ENCODE assay signal across 1 cellular context in the genomic region with DNA sequence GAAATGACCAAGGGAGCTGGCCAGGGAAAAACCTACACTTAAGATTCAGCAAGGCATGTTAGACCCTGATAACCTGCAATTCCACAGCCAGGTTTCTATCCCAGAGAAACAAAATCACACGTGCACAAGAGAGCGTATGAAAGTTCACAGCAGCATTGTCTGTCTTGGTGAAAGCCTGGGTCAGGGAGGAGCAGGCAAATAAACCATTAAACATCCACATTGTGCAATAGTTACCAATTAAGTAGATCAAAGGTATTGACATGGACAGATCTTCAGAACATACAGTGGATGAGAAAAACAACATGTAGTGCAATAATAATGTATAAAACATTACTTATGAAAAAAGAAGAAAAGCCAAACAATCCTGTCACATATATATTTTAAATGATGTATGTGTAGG.
A peak's percentile ranks its signal among the peaks of the same experiment; 100 is the strongest.
TF ChIP-seq lines count a peak whose summit lies in the region.

No MANE protein-coding gene starts in this region.

TF ChIP-seq in HepG2, 621 proteins besides CTCF, POLR2A, EP300 and RAD21 (continued from another document and continues in another):
- no peak for TF ChIP-seq ZNF772 (CRISPR knock-in tag; IDR thresholded peaks at IDR 0.05)
- TF ChIP-seq GFI1 (CRISPR knock-in tag; IDR thresholded peaks at IDR 0.05; ENCODE audit: borderline replicate concordance), result no peak
- TF ChIP-seq PRMT3 (CRISPR knock-in tag; IDR thresholded peaks at IDR 0.05; ENCODE audit: borderline replicate concordance, low read depth), result no peak
- TF ChIP-seq ZNF773 (CRISPR knock-in tag; IDR thresholded peaks at IDR 0.05; ENCODE audit: borderline replicate concordance), result no peak
- TF ChIP-seq ZSCAN12 (CRISPR knock-in tag; IDR thresholded peaks at IDR 0.05), result no peak
- TF ChIP-seq, protein P1, sequence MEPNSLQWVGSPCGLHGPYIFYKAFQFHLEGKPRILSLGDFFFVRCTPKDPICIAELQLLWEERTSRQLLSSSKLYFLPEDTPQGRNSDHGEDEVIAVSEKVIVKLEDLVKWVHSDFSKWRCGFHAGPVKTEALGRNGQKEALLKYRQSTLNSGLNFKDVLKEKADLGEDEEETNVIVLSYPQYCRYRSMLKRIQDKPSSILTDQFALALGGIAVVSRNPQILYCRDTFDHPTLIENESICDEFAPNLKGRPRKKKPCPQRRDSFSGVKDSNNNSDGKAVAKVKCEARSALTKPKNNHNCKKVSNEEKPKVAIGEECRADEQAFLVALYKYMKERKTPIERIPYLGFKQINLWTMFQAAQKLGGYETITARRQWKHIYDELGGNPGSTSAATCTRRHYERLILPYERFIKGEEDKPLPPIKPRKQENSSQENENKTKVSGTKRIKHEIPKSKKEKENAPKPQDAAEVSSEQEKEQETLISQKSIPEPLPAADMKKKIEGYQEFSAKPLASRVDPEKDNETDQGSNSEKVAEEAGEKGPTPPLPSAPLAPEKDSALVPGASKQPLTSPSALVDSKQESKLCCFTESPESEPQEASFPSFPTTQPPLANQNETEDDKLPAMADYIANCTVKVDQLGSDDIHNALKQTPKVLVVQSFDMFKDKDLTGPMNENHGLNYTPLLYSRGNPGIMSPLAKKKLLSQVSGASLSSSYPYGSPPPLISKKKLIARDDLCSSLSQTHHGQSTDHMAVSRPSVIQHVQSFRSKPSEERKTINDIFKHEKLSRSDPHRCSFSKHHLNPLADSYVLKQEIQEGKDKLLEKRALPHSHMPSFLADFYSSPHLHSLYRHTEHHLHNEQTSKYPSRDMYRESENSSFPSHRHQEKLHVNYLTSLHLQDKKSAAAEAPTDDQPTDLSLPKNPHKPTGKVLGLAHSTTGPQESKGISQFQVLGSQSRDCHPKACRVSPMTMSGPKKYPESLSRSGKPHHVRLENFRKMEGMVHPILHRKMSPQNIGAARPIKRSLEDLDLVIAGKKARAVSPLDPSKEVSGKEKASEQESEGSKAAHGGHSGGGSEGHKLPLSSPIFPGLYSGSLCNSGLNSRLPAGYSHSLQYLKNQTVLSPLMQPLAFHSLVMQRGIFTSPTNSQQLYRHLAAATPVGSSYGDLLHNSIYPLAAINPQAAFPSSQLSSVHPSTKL (CRISPR knock-in tag; IDR thresholded peaks at IDR 0.05), result peak; percentile 85
- TF ChIP-seq, protein P2, sequence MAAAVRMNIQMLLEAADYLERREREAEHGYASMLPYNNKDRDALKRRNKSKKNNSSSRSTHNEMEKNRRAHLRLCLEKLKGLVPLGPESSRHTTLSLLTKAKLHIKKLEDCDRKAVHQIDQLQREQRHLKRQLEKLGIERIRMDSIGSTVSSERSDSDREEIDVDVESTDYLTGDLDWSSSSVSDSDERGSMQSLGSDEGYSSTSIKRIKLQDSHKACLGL (CRISPR knock-in tag; IDR thresholded peaks at IDR 0.05), result no peak
- TF ChIP-seq ZNF101 (CRISPR knock-in tag; IDR thresholded peaks at IDR 0.05; ENCODE audit: borderline replicate concordance, low read depth), result no peak
- no peak for TF ChIP-seq NFIB (CRISPR knock-in tag; IDR thresholded peaks at IDR 0.05; ENCODE audit: borderline replicate concordance)
- TF ChIP-seq ZNF432 (CRISPR knock-in tag; IDR thresholded peaks at IDR 0.05; ENCODE audit: borderline replicate concordance), result no peak
- TF ChIP-seq FOXM1 (CRISPR knock-in tag; IDR thresholded peaks at IDR 0.05), result no peak
- no peak for TF ChIP-seq REST (IDR thresholded peaks at IDR 0.05; ENCODE audit: borderline replicate concordance in 1 of 2, low read depth in 1 of 2, low read length in 2 of 2)
- TF ChIP-seq, protein P3, sequence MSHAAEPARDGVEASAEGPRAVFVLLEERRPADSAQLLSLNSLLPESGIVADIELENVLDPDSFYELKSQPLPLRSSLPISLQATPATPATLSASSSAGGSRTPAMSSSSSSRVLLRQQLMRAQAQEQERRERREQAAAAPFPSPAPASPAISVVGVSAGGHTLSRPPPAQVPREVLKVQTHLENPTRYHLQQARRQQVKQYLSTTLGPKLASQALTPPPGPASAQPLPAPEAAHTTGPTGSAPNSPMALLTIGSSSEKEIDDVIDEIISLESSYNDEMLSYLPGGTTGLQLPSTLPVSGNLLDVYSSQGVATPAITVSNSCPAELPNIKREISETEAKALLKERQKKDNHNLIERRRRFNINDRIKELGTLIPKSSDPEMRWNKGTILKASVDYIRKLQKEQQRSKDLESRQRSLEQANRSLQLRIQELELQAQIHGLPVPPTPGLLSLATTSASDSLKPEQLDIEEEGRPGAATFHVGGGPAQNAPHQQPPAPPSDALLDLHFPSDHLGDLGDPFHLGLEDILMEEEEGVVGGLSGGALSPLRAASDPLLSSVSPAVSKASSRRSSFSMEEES (CRISPR knock-in tag; IDR thresholded peaks at IDR 0.05), result 0 out of 2 replicates have a peak, but pooled peaks have one; percentile 13
- no peak for TF ChIP-seq ZNF501 (CRISPR knock-in tag; IDR thresholded peaks at IDR 0.05)
- TF ChIP-seq, protein P4, sequence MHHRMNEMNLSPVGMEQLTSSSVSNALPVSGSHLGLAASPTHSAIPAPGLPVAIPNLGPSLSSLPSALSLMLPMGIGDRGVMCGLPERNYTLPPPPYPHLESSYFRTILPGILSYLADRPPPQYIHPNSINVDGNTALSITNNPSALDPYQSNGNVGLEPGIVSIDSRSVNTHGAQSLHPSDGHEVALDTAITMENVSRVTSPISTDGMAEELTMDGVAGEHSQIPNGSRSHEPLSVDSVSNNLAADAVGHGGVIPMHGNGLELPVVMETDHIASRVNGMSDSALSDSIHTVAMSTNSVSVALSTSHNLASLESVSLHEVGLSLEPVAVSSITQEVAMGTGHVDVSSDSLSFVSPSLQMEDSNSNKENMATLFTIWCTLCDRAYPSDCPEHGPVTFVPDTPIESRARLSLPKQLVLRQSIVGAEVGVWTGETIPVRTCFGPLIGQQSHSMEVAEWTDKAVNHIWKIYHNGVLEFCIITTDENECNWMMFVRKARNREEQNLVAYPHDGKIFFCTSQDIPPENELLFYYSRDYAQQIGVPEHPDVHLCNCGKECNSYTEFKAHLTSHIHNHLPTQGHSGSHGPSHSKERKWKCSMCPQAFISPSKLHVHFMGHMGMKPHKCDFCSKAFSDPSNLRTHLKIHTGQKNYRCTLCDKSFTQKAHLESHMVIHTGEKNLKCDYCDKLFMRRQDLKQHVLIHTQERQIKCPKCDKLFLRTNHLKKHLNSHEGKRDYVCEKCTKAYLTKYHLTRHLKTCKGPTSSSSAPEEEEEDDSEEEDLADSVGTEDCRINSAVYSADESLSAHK (CRISPR knock-in tag; IDR thresholded peaks at IDR 0.05; ENCODE audit: borderline replicate concordance), result no peak
- no peak for TF ChIP-seq RNF2 (conservative IDR thresholded peaks at IDR 0.05; ENCODE audit: low read depth)
- TF ChIP-seq DR1 (CRISPR knock-in tag; IDR thresholded peaks at IDR 0.05), result no peak
- TF ChIP-seq MLXIP (CRISPR knock-in tag; IDR thresholded peaks at IDR 0.05; ENCODE audit: borderline replicate concordance), result no peak
- no peak for TF ChIP-seq ZNF766 (CRISPR knock-in tag; IDR thresholded peaks at IDR 0.05; ENCODE audit: borderline replicate concordance)
- TF ChIP-seq BRCA1 (CRISPR knock-in tag; IDR thresholded peaks at IDR 0.05), result no peak
- no peak for TF ChIP-seq MLLT10 (CRISPR knock-in tag; IDR thresholded peaks at IDR 0.05)
- TF ChIP-seq, protein P5, sequence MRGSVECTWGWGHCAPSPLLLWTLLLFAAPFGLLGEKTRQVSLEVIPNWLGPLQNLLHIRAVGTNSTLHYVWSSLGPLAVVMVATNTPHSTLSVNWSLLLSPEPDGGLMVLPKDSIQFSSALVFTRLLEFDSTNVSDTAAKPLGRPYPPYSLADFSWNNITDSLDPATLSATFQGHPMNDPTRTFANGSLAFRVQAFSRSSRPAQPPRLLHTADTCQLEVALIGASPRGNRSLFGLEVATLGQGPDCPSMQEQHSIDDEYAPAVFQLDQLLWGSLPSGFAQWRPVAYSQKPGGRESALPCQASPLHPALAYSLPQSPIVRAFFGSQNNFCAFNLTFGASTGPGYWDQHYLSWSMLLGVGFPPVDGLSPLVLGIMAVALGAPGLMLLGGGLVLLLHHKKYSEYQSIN (CRISPR knock-in tag; IDR thresholded peaks at IDR 0.05; ENCODE audit: borderline replicate concordance), result no peak
- TF ChIP-seq, protein P6, sequence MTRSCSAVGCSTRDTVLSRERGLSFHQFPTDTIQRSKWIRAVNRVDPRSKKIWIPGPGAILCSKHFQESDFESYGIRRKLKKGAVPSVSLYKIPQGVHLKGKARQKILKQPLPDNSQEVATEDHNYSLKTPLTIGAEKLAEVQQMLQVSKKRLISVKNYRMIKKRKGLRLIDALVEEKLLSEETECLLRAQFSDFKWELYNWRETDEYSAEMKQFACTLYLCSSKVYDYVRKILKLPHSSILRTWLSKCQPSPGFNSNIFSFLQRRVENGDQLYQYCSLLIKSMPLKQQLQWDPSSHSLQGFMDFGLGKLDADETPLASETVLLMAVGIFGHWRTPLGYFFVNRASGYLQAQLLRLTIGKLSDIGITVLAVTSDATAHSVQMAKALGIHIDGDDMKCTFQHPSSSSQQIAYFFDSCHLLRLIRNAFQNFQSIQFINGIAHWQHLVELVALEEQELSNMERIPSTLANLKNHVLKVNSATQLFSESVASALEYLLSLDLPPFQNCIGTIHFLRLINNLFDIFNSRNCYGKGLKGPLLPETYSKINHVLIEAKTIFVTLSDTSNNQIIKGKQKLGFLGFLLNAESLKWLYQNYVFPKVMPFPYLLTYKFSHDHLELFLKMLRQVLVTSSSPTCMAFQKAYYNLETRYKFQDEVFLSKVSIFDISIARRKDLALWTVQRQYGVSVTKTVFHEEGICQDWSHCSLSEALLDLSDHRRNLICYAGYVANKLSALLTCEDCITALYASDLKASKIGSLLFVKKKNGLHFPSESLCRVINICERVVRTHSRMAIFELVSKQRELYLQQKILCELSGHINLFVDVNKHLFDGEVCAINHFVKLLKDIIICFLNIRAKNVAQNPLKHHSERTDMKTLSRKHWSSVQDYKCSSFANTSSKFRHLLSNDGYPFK (CRISPR knock-in tag; IDR thresholded peaks at IDR 0.05; ENCODE audit: borderline replicate concordance), result no peak
- TF ChIP-seq, protein P7, sequence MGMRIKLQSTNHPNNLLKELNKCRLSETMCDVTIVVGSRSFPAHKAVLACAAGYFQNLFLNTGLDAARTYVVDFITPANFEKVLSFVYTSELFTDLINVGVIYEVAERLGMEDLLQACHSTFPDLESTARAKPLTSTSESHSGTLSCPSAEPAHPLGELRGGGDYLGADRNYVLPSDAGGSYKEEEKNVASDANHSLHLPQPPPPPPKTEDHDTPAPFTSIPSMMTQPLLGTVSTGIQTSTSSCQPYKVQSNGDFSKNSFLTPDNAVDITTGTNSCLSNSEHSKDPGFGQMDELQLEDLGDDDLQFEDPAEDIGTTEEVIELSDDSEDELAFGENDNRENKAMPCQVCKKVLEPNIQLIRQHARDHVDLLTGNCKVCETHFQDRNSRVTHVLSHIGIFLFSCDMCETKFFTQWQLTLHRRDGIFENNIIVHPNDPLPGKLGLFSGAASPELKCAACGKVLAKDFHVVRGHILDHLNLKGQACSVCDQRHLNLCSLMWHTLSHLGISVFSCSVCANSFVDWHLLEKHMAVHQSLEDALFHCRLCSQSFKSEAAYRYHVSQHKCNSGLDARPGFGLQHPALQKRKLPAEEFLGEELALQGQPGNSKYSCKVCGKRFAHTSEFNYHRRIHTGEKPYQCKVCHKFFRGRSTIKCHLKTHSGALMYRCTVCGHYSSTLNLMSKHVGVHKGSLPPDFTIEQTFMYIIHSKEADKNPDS (CRISPR knock-in tag; IDR thresholded peaks at IDR 0.05), result no peak
- TF ChIP-seq ZC3H13 (CRISPR knock-in tag; IDR thresholded peaks at IDR 0.05), result no peak
- no peak for TF ChIP-seq HOXD1 (CRISPR knock-in tag; IDR thresholded peaks at IDR 0.05)
- TF ChIP-seq, protein P8, sequence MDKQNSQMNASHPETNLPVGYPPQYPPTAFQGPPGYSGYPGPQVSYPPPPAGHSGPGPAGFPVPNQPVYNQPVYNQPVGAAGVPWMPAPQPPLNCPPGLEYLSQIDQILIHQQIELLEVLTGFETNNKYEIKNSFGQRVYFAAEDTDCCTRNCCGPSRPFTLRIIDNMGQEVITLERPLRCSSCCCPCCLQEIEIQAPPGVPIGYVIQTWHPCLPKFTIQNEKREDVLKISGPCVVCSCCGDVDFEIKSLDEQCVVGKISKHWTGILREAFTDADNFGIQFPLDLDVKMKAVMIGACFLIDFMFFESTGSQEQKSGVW (CRISPR knock-in tag; IDR thresholded peaks at IDR 0.05; ENCODE audit: borderline replicate concordance), result no peak
